ENCODE assay signal across 8 cellular contexts in the genomic region with DNA sequence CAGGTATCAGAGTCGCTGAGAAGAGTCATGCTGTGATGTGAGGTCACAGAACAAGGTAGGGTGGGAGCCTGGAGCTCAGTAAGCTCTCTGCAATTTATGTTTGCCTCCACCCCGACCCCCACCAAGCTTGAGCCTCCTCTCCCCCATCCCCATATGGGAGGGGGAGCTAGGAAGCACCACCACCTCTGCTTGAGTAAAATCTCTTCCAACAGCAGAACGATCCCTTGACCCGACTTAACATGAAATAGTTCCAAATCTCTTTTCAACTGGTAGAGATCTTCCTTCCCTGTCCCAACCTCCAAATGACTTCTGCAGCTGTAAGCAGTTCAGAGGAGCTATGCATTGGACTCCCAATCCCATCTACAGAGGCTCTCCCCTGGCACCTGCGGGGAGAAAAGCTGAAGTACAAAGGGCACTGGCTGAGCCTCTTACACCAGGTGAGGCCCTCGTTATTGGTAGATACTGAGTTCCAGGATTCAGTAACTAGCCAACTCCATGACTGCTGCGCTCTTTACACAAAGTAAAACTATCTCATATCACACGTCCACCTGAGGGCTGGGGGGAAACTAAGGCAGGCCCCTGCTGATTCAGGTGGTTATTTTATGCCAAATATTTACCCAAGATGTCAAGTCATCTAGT. TPM values are rescaled to one million over a fixed set of nuclear protein-coding genes. Genes with fewer than 3 reads are reported as not detected.
DNase-seq lines count a peak whose midpoint lies in the region; ATAC-seq and TF ChIP-seq lines count a peak whose summit lies in the region.

No MANE protein-coding gene starts in this region.

- peaks cover 16% of the 10 kb centered on the region for H3K27me3 Mint-ChIP-seq in nephron (ENCODE audit: low read depth)

- peak; percentile 31 for DNase-seq in NCI-H2171 treated with DMSO at 0.1 percent for 48 hours (lab: John Stamatoyannopoulos, UW)
- DNase-seq in NCI-H2171 (lab: John Stamatoyannopoulos, UW): no peak
- peak; percentile 23 for DNase-seq in RPMI7951 (ENCODE audit: low read depth)
- no peak for DNase-seq in dorsolateral prefrontal cortex
- no peak for DNase-seq in NCI-H1092 (lab: John Stamatoyannopoulos, UW)
- DNase-seq in NCI-H2029 treated with DMSO at 0.1 percent for 48 hours (lab: John Stamatoyannopoulos, UW): no peak

- peaks cover 5% of the 10 kb centered on the region for H3K9me3 Mint-ChIP-seq in nephron

- peak overlapping the region in 41 of 59 donors; percentile 6 to 100 (median 96) for H3K27ac ChIP-seq in dorsolateral prefrontal cortex

- TF ChIP-seq CTCF in dorsolateral prefrontal cortex (IDR thresholded peaks at IDR 0.05 in 54 of 56, conservative IDR thresholded peaks at IDR 0.05 in 2 of 56; ENCODE audit: low read depth in 1 of 56, partially characterized antibody in 56 of 56): no peak
- no peak for TF ChIP-seq CTCF in nephron (IDR thresholded peaks at IDR 0.05; ENCODE audit: unreplicated experiment in 3 of 3)

- intact Hi-C loops in dorsolateral prefrontal cortex (cut with DNase I): loop anchor here in 1 of 2 donors (2.0 kb wide), 1 partner anchor 20 kb away; no protein-coding TSS in a partner anchor

- ATAC-seq in HG03442 (IDR thresholded peaks at IDR 0.05; ENCODE audit: unreplicated experiment): no peak

- peak overlapping the region; percentile 100 for H3K4me3 Mint-ChIP-seq in nephron

- H3K27me3 ChIP-seq in dorsolateral prefrontal cortex: no peaks in the 10 kb centered on the region

- peak overlapping the region; percentile 74 to 100 (median 94) for H3K4me3 ChIP-seq in dorsolateral prefrontal cortex

- peaks cover 18% of the 10 kb centered on the region for H3K4me1 Mint-ChIP-seq in nephron

- peaks cover 48% of the 10 kb centered on the region for H3K36me3 Mint-ChIP-seq in nephron (ENCODE audit: low read depth)

- H3K27ac Mint-ChIP-seq in nephron: peak overlapping the region; percentile 93 to 99 (median 95)

RNA-seq across cellular contexts. Expression of gene ACTG1, which starts 3.4 kb away (rescaled TPM):
- total RNA-seq in RPMI7951 (2014; rRNA removed; shearing (Covaris generic)): 1,818 and 2,136 TPM in 2 replicates
- total RNA-seq in dorsolateral prefrontal cortex: 1,000 to 10,000 TPM in 85 of 120 experiments, 100 to 1,000 TPM in 35; 558 to 1,589 (median 1,117) TPM

RNA-seq across cellular contexts. Expression of gene FSCN2, which starts 19.0 kb away (rescaled TPM):
- not detected in 2 replicates for total RNA-seq in RPMI7951 (2014; rRNA removed; shearing (Covaris generic))
- total RNA-seq in dorsolateral prefrontal cortex: 1 to 10 TPM in 111 of 120 experiments, under 1 TPM in 9; 0.52 to 5.1 (median 2.0) TPM

RNA-seq across cellular contexts. Expression of gene FAAP100, which starts 43.0 kb away (rescaled TPM):
- total RNA-seq in RPMI7951 (2014; rRNA removed; shearing (Covaris generic)): 8.2 and 13.0 TPM in 2 replicates
- 10 to 100 TPM; 11.9 to 29.9 (median 19.3) TPM for total RNA-seq in dorsolateral prefrontal cortex

Comparison
In these comparisons a context has a peak if more than half of its experiments do, and no peak if none do; other contexts are left out.
1. DNase-seq: peak in NCI-H2171 treated with DMSO at 0.1 percent for 48 hours (single experiment) and RPMI7951 (single experiment); none in NCI-H2171 (single experiment), dorsolateral prefrontal cortex (0 of 10), NCI-H1092 (single experiment) and NCI-H2029 treated with DMSO at 0.1 percent for 48 hours (single experiment).